In genomic region chr3:149085828-149086231, GRCh38 we compare ENCODE assay signal across 8 cellular contexts. TPM values are rescaled to one million over a fixed set of nuclear protein-coding genes. Genes with fewer than 3 reads are reported as not detected.
A peak's percentile ranks its signal among the peaks of the same experiment; 100 is the strongest.
DNase-seq lines count a peak whose midpoint lies in the region; ATAC-seq and TF ChIP-seq lines count a peak whose summit lies in the region.

No MANE protein-coding gene starts in this region.

- TF ChIP-seq CTCF in endothelial cell (IDR thresholded peaks at IDR 0.05; ENCODE audit: unreplicated experiment) (no peak), upper lobe of right lung (IDR thresholded peaks at IDR 0.05) (no peak)

- H3K4me1 Mint-ChIP-seq in endothelial cell (ENCODE audit: unreplicated experiment): peaks cover 7% of the 10 kb centered on the region

- H3K9me3 ChIP-seq in mononuclear cell (ENCODE audit: low read depth, low read length): no peaks in the 10 kb centered on the region
- no peaks in the 10 kb centered on the region for H3K9me3 ChIP-seq in upper lobe of right lung

- intact Hi-C loops in upper lobe of right lung (cut with DNase I): no loop called here

- H3K27me3 Mint-ChIP-seq in endothelial cell (ENCODE audit: unreplicated experiment): no peaks in the 10 kb centered on the region

- ATAC-seq in GM19463 (IDR thresholded peaks at IDR 0.05; ENCODE audit: unreplicated experiment): peak; percentile 21
- peak; percentile 21 for ATAC-seq in HG03469 (IDR thresholded peaks at IDR 0.05; ENCODE audit: unreplicated experiment)
- peak; percentile 75 for ATAC-seq in SK-N-SH treated with all-trans-retinoic acid at 6 μM for 48 hours
- ATAC-seq in upper lobe of right lung: peak; percentile 28

- peak overlapping the region; percentile 94 for H3K4me3 Mint-ChIP-seq in endothelial cell (ENCODE audit: unreplicated experiment)

- peak; percentile 59 for DNase-seq in NCI-H1092 treated with DMSO at 0.1 percent for 48 hours (lab: John Stamatoyannopoulos, UW)
- DNase-seq in NCI-H1092 (lab: John Stamatoyannopoulos, UW): no peak
- peak; percentile 19 for DNase-seq in endothelial cell (ENCODE audit: low spot score)
- DNase-seq in upper lobe of right lung: no peak

- H3K4me1 ChIP-seq in mononuclear cell (ENCODE audit: insufficient read depth, low read length): peaks cover 18% of the 10 kb centered on the region
- peaks cover 9% of the 10 kb centered on the region for H3K4me1 ChIP-seq in upper lobe of right lung

- H3K36me3 Mint-ChIP-seq in endothelial cell (ENCODE audit: low read depth, unreplicated experiment): no peaks in the 10 kb centered on the region

- H3K9me3 Mint-ChIP-seq in endothelial cell (ENCODE audit: unreplicated experiment): no peaks in the 10 kb centered on the region

- no peaks in the 10 kb centered on the region for H3K36me3 ChIP-seq in upper lobe of right lung

- H3K27ac Mint-ChIP-seq in endothelial cell (ENCODE audit: unreplicated experiment): no peak overlapping the region

- no peaks in the 10 kb centered on the region for H3K27me3 ChIP-seq in mononuclear cell (ENCODE audit: insufficient read depth, low read length)
- no peaks in the 10 kb centered on the region for H3K27me3 ChIP-seq in upper lobe of right lung

- peak overlapping the region; percentile 68 for H3K27ac ChIP-seq in upper lobe of right lung

- peak overlapping the region; percentile 89 for H3K4me3 ChIP-seq in mononuclear cell (ENCODE audit: low read length)
- peak overlapping the region; percentile 77 for H3K4me3 ChIP-seq in upper lobe of right lung

TF ChIP-seq in SK-N-SH treated with all-trans-retinoic acid at 6 μM for 48 hours, 23 proteins besides CTCF, POLR2A, EP300 and RAD21:
- no peak for TF ChIP-seq SNAI2 (CRISPR knock-in tag; IDR thresholded peaks at IDR 0.05)

RNA-seq across cellular contexts. Expression of gene HLTF, which starts 0.5 kb away (rescaled TPM):
- total RNA-seq in endothelial cell (ENCODE audit: unreplicated experiment) (15.9 TPM), mononuclear cell (3.5 TPM), upper lobe of right lung (20.0 TPM)

RNA-seq across cellular contexts. Expression of gene HPS3, which starts 43.6 kb away (rescaled TPM):
- total RNA-seq in endothelial cell (ENCODE audit: unreplicated experiment): 18.8 TPM
- total RNA-seq in mononuclear cell: 15.8 TPM
- 19.9 TPM for total RNA-seq in upper lobe of right lung

Comparison
In these comparisons a context has a peak if more than half of its experiments do, and no peak if none do; other contexts are left out.
1. DNase-seq: peak in NCI-H1092 treated with DMSO at 0.1 percent for 48 hours (single experiment) and endothelial cell (single experiment); none in NCI-H1092 (single experiment) and upper lobe of right lung (single experiment).
2. ATAC-seq: peak in every context shown above with its lines; median percentile 75 in SK-N-SH treated with all-trans-retinoic acid at 6 μM for 48 hours; 28 in upper lobe of right lung; 21 in GM19463; 21 in HG03469.